17 cellular contexts compared by ENCODE assay signal in the genomic region with DNA sequence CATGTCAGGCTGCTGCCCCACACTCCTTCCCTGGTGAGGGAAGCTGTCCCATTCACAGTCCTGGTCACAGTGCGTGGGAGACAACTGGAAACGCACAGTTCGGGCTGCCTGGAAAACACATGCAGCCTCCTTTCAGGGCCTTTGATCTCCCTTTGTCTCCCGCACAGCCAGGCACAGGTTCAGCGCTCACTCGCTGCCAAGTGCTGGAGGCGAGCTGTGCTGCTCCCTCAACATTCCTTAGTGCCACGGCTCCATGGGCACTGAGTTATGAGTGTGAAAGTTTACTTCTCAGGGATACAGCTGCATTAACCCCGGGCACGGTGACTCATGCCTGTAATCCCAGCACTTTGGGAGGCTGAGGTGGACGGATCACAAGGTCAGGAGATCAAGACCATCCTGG. TPM values are rescaled to one million over a fixed set of nuclear protein-coding genes. Genes with fewer than 3 reads are reported as not detected.
DNase-seq lines count a peak whose midpoint lies in the region; ATAC-seq, FAIRE-seq and TF ChIP-seq lines count a peak whose summit lies in the region.
"Had no signal": no experiment of that assay in that cellular context is flagged by ENCODE, and none has a peak within 500 bp of the region (broad histone marks: within the 10 kb centered on the region; RNA-seq: fewer than 3 reads in every experiment).

No MANE protein-coding gene starts in this region.

- peaks cover 57% of the 10 kb centered on the region for H3K36me3 ChIP-seq in astrocyte (ENCODE audit: insufficient read depth, low read length)

- ATAC-seq in left ventricle myocardium superior = no peak
- no peak for ATAC-seq in left cardiac atrium
- no peak for ATAC-seq in right cardiac atrium
- no peak for ATAC-seq in CD4-positive, alpha-beta T cell (ENCODE audit: poor library complexity)
- ATAC-seq in GM19351 (IDR thresholded peaks at IDR 0.05; ENCODE audit: unreplicated experiment) = no peak
- ATAC-seq: activated CD8-positive, alpha-beta T cell treated with anti-CD3 and anti-CD28 coated beads, Interleukin-2, amount 10 ng/mL, durations not matched to agents 7 days and 5 days; left lobe of liver had no signal

- H3K4me3 ChIP-seq in astrocyte (ENCODE audit: insufficient read depth, low read depth, low read length) (no peak overlapping the region), right cardiac atrium (ENCODE audit: low read length) (no peak overlapping the region)
- H3K4me3 ChIP-seq: spleen, upper lobe of left lung had no signal

- no peaks in the 10 kb centered on the region for H3K9me3 ChIP-seq in astrocyte (ENCODE audit: insufficient read depth, low read depth, low read length)
- H3K9me3 ChIP-seq in right cardiac atrium (ENCODE audit: control insufficient read depth, low read length) = no peaks in the 10 kb centered on the region
- H3K9me3 ChIP-seq in CD4-positive, alpha-beta T cell (ENCODE audit: control insufficient read depth, low read length) = no peaks in the 10 kb centered on the region
- H3K9me3 ChIP-seq: spleen, upper lobe of left lung had no signal

- H3K79me2 ChIP-seq in astrocyte (ENCODE audit: insufficient read depth, low read length) = peaks cover 97% of the 10 kb centered on the region

- WGBS in right cardiac atrium = 77% methylated on average over 11 of the region's 11 CpGs

- H3K4me1 ChIP-seq in astrocyte (ENCODE audit: insufficient read depth, low read length) (peaks cover 7% of the 10 kb centered on the region), right cardiac atrium (ENCODE audit: control insufficient read depth, insufficient read depth, low read length) (no peaks in the 10 kb centered on the region)

- peak; percentile 30 for DNase-seq in left ventricle myocardium superior
- no peak for DNase-seq in left cardiac atrium
- peak; percentile 41 for DNase-seq in astrocyte (ENCODE audit: low read depth)
- peak; percentile 5 to 25 (median 9) for DNase-seq in right cardiac atrium
- no peak for DNase-seq in urothelium cell line (ENCODE audit: low spot score)
- no peak for DNase-seq in CD4-positive, alpha-beta T cell
- DNase-seq in dedifferentiated amniotic fluid mesenchymal stem cell (ENCODE audit: extremely low spot score) = no peak
- DNase-seq: activated CD8-positive, alpha-beta T cell treated with anti-CD3 and anti-CD28 coated beads, Interleukin-2, amount 10 ng/mL, durations not matched to agents 7 days and 5 days; activated naive CD4-positive, alpha-beta T cell treated with anti-CD3 and anti-CD28 coated beads, Interleukin-2, amount 10 ng/mL, durations not matched to agents 7 days and 5 days; foreskin melanocyte; Karpas-422; spleen; upper lobe of left lung had no signal

- H3K9ac ChIP-seq in astrocyte (ENCODE audit: low read length) = peak overlapping the region; percentile 46

- H3K27ac Mint-ChIP-seq in astrocyte (ENCODE audit: unreplicated experiment) = peak overlapping the region; percentile 62
- H3K27ac Mint-ChIP-seq in CD4-positive, alpha-beta T cell = no peak overlapping the region
- H3K27ac Mint-ChIP-seq: activated CD8-positive, alpha-beta T cell treated with anti-CD3 and anti-CD28 coated beads, Interleukin-2, amount 10 ng/mL, durations not matched to agents 7 days and 5 days; activated naive CD4-positive, alpha-beta T cell treated with anti-CD3 and anti-CD28 coated beads, Interleukin-2, amount 10 ng/mL, durations not matched to agents 7 days and 5 days; T-helper 1 cell treated with Interleukin-12 subunit alpha and Interleukin-12 subunit beta and Interleukin-4 antibody, amounts not matched to agents 30 μg/mL and 1 μg/mL, for 36 hours had no signal

- CTCF ChIA-PET in CD4-positive, alpha-beta T cell (lab: Charles Lee) = no interaction called here

- POLR2A ChIA-PET in CD4-positive, alpha-beta T cell (lab: Charles Lee) = no interaction called here

- H3K4me2 ChIP-seq in astrocyte (ENCODE audit: low read length) = peak overlapping the region; percentile 34

- no peak overlapping the region for H2AFZ ChIP-seq in astrocyte (ENCODE audit: low read depth, low read length)

- H3K4me1 Mint-ChIP-seq in astrocyte (ENCODE audit: low read depth, unreplicated experiment) = peaks cover 35% of the 10 kb centered on the region
- H3K4me1 Mint-ChIP-seq in CD4-positive, alpha-beta T cell (ENCODE audit: low read depth) = peaks cover 41% of the 10 kb centered on the region

- intact Hi-C loops in left ventricle myocardium superior (cut with micrococcal nuclease) (no loop called here), left cardiac atrium (cut with DNase I) (no loop called here), right cardiac atrium (cut with DNase I) (no loop called here)
- intact Hi-C loops in CD4-positive, alpha-beta T cell (cut with DNase I, micrococcal nuclease) = no loop called here

- FAIRE-seq in astrocyte (lab: Jason Lieb, UNC) (no peak), urothelium cell line (lab: Jason Lieb, UNC) (peak; percentile 17)
- FAIRE-seq: colon had no signal

- H3K27ac ChIP-seq in astrocyte (ENCODE audit: low read depth, low read length) = no peak overlapping the region
- no peak overlapping the region for H3K27ac ChIP-seq in right cardiac atrium (ENCODE audit: low read length)
- no peak overlapping the region for H3K27ac ChIP-seq in CD4-positive, alpha-beta T cell (ENCODE audit: low read depth, low read length)
- H3K27ac ChIP-seq: spleen, upper lobe of left lung had no signal

- peaks cover 23% of the 10 kb centered on the region for H3K36me3 Mint-ChIP-seq in astrocyte (ENCODE audit: low read depth, unreplicated experiment)
- peaks cover 96% of the 10 kb centered on the region for H3K36me3 Mint-ChIP-seq in CD4-positive, alpha-beta T cell (ENCODE audit: low read depth)

- H4K20me1 ChIP-seq in astrocyte (ENCODE audit: insufficient read depth, low read length) = peaks cover 100% of the 10 kb centered on the region

- no peak overlapping the region for H3K4me3 Mint-ChIP-seq in astrocyte (ENCODE audit: unreplicated experiment)
- no peak overlapping the region for H3K4me3 Mint-ChIP-seq in CD4-positive, alpha-beta T cell
- H3K4me3 Mint-ChIP-seq: activated CD8-positive, alpha-beta T cell treated with anti-CD3 and anti-CD28 coated beads, Interleukin-2, amount 10 ng/mL, durations not matched to agents 7 days and 5 days; activated naive CD4-positive, alpha-beta T cell treated with anti-CD3 and anti-CD28 coated beads, Interleukin-2, amount 10 ng/mL, durations not matched to agents 7 days and 5 days; T-helper 1 cell treated with Interleukin-12 subunit alpha and Interleukin-12 subunit beta and Interleukin-4 antibody, amounts not matched to agents 30 μg/mL and 1 μg/mL, for 36 hours had no signal

- H3K27me3 ChIP-seq in astrocyte (ENCODE audit: insufficient read depth, low read length) (no peaks in the 10 kb centered on the region), right cardiac atrium (ENCODE audit: control insufficient read depth, insufficient read depth) (no peaks in the 10 kb centered on the region)
- no peaks in the 10 kb centered on the region for H3K27me3 ChIP-seq in CD4-positive, alpha-beta T cell (ENCODE audit: control insufficient read depth, insufficient read depth, low read length)
- H3K27me3 ChIP-seq: spleen, upper lobe of left lung had no signal

- no peaks in the 10 kb centered on the region for H3K27me3 Mint-ChIP-seq in astrocyte (ENCODE audit: low read depth, unreplicated experiment)
- H3K27me3 Mint-ChIP-seq in CD4-positive, alpha-beta T cell = no peaks in the 10 kb centered on the region
- H3K27me3 Mint-ChIP-seq: activated naive CD4-positive, alpha-beta T cell treated with anti-CD3 and anti-CD28 coated beads, Interleukin-2, amount 10 ng/mL, durations not matched to agents 7 days and 5 days had no signal

- H3K9me3 Mint-ChIP-seq in astrocyte (ENCODE audit: unreplicated experiment) = no peaks in the 10 kb centered on the region
- H3K9me3 Mint-ChIP-seq in CD4-positive, alpha-beta T cell = no peaks in the 10 kb centered on the region
- H3K9me3 Mint-ChIP-seq: activated naive CD4-positive, alpha-beta T cell treated with anti-CD3 and anti-CD28 coated beads, Interleukin-2, amount 10 ng/mL, durations not matched to agents 7 days and 5 days; T-helper 1 cell treated with Interleukin-12 subunit alpha and Interleukin-12 subunit beta and Interleukin-4 antibody, amounts not matched to agents 30 μg/mL and 1 μg/mL, for 36 hours had no signal

- TF ChIP-seq CTCF in astrocyte (IDR thresholded peaks at IDR 0.05; ENCODE audit: insufficient read depth, low read depth, low read length) = no peak
- no peak for TF ChIP-seq CTCF in CD4-positive, alpha-beta T cell (IDR thresholded peaks at IDR 0.05)

RNA-seq across cellular contexts. Expression of a gene that starts 9.1 kb away (rescaled TPM):
- 24.3 TPM for total RNA-seq in left ventricle myocardium superior
- 10 to 100 TPM; 19.3 to 29.9 TPM for total RNA-seq in left cardiac atrium
- total RNA-seq in astrocyte = 98.9 and 107 TPM in 2 replicates
- total RNA-seq in right cardiac atrium = 10 to 100 TPM; 23.0 to 27.6 (median 25.2) TPM
- 15.3 TPM for polyA plus RNA-seq in right cardiac atrium
- 10 to 100 TPM; 43.7 to 44.1 TPM for total RNA-seq in CD4-positive, alpha-beta T cell

RNA-seq across cellular contexts. Expression of a gene that starts 28.8 kb away (rescaled TPM):
- total RNA-seq in left ventricle myocardium superior (not detected), left cardiac atrium (under 1 TPM in 1 of 2 donors, not detected in 1; 0.94 TPM), astrocyte (2.9 and 3.3 TPM in 2 replicates), right cardiac atrium (not detected)
- not detected for polyA plus RNA-seq in right cardiac atrium
- total RNA-seq in CD4-positive, alpha-beta T cell = not detected
- total RNA-seq: left lobe of liver had no signal

RNA-seq across cellular contexts. Expression of a gene that starts 47.4 kb away (rescaled TPM):
- not detected for total RNA-seq in left ventricle myocardium superior
- not detected for total RNA-seq in left cardiac atrium
- total RNA-seq in astrocyte = 146 and 162 TPM in 2 replicates
- total RNA-seq in right cardiac atrium = not detected
- polyA plus RNA-seq in right cardiac atrium = not detected
- total RNA-seq in CD4-positive, alpha-beta T cell = not detected
- total RNA-seq: activated CD8-positive, alpha-beta T cell treated with anti-CD3 and anti-CD28 coated beads, Interleukin-2, amount 10 ng/mL, durations not matched to agents 7 days and 5 days; left lobe of liver; spleen had no signal

Comparison
In these comparisons a context has a peak if more than half of its experiments do, and no peak if none do; other contexts are left out.
1. DNase-seq: peak in left ventricle myocardium superior (single experiment), astrocyte (single experiment) and right cardiac atrium (3 of 3); none in left cardiac atrium (single experiment), urothelium cell line (single experiment), CD4-positive, alpha-beta T cell (0 of 10) and dedifferentiated amniotic fluid mesenchymal stem cell (single experiment).
2. RNA of a gene that starts 47.4 kb away (total RNA-seq): 146 to 162 TPM in astrocyte; not detected in left ventricle myocardium superior (single experiment), not detected in left cardiac atrium, not detected in right cardiac atrium and not detected in CD4-positive, alpha-beta T cell; every median in the first group is over 100 times any median in the second.